ENCODE assay signal across 9 cellular contexts in genomic region chr16:81632392-81633146, GRCh38.
A peak's percentile ranks its signal among the peaks of the same experiment; 100 is the strongest.
DNase-seq lines count a peak whose midpoint lies in the region; ATAC-seq, FAIRE-seq and TF ChIP-seq lines count a peak whose summit lies in the region.
"Had no signal": no experiment of that assay in that cellular context is flagged by ENCODE, and none has a peak within 500 bp of the region (broad histone marks: within the 10 kb centered on the region; RNA-seq: fewer than 3 reads in every experiment).

No MANE protein-coding gene starts in this region.

- CTCF ChIA-PET in activated CD8-positive, alpha-beta T cell treated with anti-CD3 and anti-CD28 coated beads for 36 hours (lab: Charles Lee): interaction anchor here (1.0 to 2.2 kb wide), 4 partner anchors 10 to 229 kb away, joined by 3 to 8 read pairs (median 6); no protein-coding TSS in a partner anchor
- CTCF ChIA-PET in endothelial cell of umbilical vein (lab: Charles Lee): interaction anchor here (1.5 to 2.3 kb wide), 2 partner anchors 10 to 15 kb away, joined by 3 to 7 read pairs; no protein-coding TSS in a partner anchor

- H3K4me3 ChIP-seq in endothelial cell of umbilical vein (replicated peaks in 1 of 3; ENCODE audit: insufficient read depth in 1 of 3, low read depth in 1 of 3, low read length in 3 of 3): no peak overlapping the region

- H3K4me1 Mint-ChIP-seq in activated CD8-positive, alpha-beta T cell treated with anti-CD3 and anti-CD28 coated beads for 36 hours (ENCODE audit: low read depth): peaks cover 69% of the 10 kb centered on the region

- H4K20me1 ChIP-seq in endothelial cell of umbilical vein (replicated peaks; ENCODE audit: control insufficient read depth, extremely low read depth, insufficient read depth, low read length): no peaks in the 10 kb centered on the region

- POLR2A ChIA-PET in activated CD8-positive, alpha-beta T cell treated with anti-CD3 and anti-CD28 coated beads for 36 hours (lab: Charles Lee): interaction anchor here (0.9 to 1.1 kb wide), 2 partner anchors 10 to 16 kb away, joined by 3 to 5 read pairs; no protein-coding TSS in a partner anchor
- POLR2A ChIA-PET in endothelial cell of umbilical vein (lab: Charles Lee): no interaction called here

- peaks cover 0 to 11% of the 10 kb centered on the region in 2 experiments for H3K36me3 ChIP-seq in endothelial cell of umbilical vein (ENCODE audit: control insufficient read depth in 2 of 2, extremely low read depth in 1 of 2, insufficient read depth in 2 of 2, low read length in 2 of 2)

- no peak overlapping the region for H2AFZ ChIP-seq in endothelial cell of umbilical vein (ENCODE audit: low read depth, low read length)

- H3K36me3 Mint-ChIP-seq in activated CD8-positive, alpha-beta T cell treated with anti-CD3 and anti-CD28 coated beads for 36 hours (ENCODE audit: low read depth): peaks cover 3% of the 10 kb centered on the region

- H3K9ac ChIP-seq in endothelial cell of umbilical vein (replicated peaks; ENCODE audit: extremely low read depth, insufficient read depth, low read length): peak overlapping the region; percentile 25

- peak overlapping the region; percentile 57 for H3K4me3 Mint-ChIP-seq in activated CD8-positive, alpha-beta T cell treated with anti-CD3 and anti-CD28 coated beads for 36 hours

- ATAC-seq in activated CD8-positive, alpha-beta T cell treated with anti-CD3 and anti-CD28 coated beads for 36 hours: peak; percentile 83
- ATAC-seq in GM18505 (IDR thresholded peaks at IDR 0.05; ENCODE audit: unreplicated experiment) (no peak), HG03039 (IDR thresholded peaks at IDR 0.05; ENCODE audit: unreplicated experiment) (no peak)
- ATAC-seq: Panc1 had no signal

- H3K27ac Mint-ChIP-seq in activated CD8-positive, alpha-beta T cell treated with anti-CD3 and anti-CD28 coated beads for 36 hours: peak overlapping the region; percentile 96

- DNase-seq in M059J (ENCODE audit: low read depth): peak; percentile 97
- DNase-seq in activated CD8-positive, alpha-beta T cell treated with anti-CD3 and anti-CD28 coated beads for 36 hours: peak; percentile 94
- DNase-seq in endothelial cell of umbilical vein (ENCODE audit: low read depth, low spot score): peak; percentile 83
- DNase-seq in stimulated activated CD4-positive, alpha-beta T cell treated with anti-CD3 and anti-CD28 coated beads, Interleukin-1b, Interleukin-23, amount 100 ng/mL, for 1 hour (ENCODE audit: low read depth in 2 of 2): peak; percentile 37 to 39
- DNase-seq in NCI-H2196 (lab: John Stamatoyannopoulos, UW; ENCODE audit: unreplicated experiment): no peak
- no peak for DNase-seq in COR-L47 (lab: John Stamatoyannopoulos, UW)

- dilution Hi-C loops in endothelial cell of umbilical vein (cut with MboI; ENCODE audit: extremely low pct_ligation_motif_present, low sequenced_read_pairs): no loop called here

- H3K9me3 ChIP-seq in endothelial cell of umbilical vein (replicated peaks; ENCODE audit: control insufficient read depth, insufficient read depth, low read length): no peaks in the 10 kb centered on the region

- H3K27me3 ChIP-seq in endothelial cell of umbilical vein (ENCODE audit: control insufficient read depth in 2 of 2, insufficient read depth in 2 of 2, low read length in 2 of 2): no peaks in the 10 kb centered on the region

- peak overlapping the region; percentile 73 for H3K27ac ChIP-seq in endothelial cell of umbilical vein (ENCODE audit: insufficient read depth, low read depth, low read length)

- H3K9me3 Mint-ChIP-seq in activated CD8-positive, alpha-beta T cell treated with anti-CD3 and anti-CD28 coated beads for 36 hours: no peaks in the 10 kb centered on the region

- no TSS peak for BruUV-seq in endothelial cell of umbilical vein (replicated peaks; lab: Mats Ljungman, UMichigan)

- H3K4me1 ChIP-seq in endothelial cell of umbilical vein (ENCODE audit: control insufficient read depth, extremely low read depth, insufficient read depth, low read length): peaks cover 25% of the 10 kb centered on the region

- TF ChIP-seq POLR2A in endothelial cell of umbilical vein (IDR thresholded peaks at IDR 0.05; ENCODE audit: low read depth, low read length): no peak
- TF ChIP-seq POLR2A in GM18505 (IDR thresholded peaks at IDR 0.05; ENCODE audit: borderline replicate concordance, extremely low read depth, insufficient read depth, insufficient read length): no peak

- H3K79me2 ChIP-seq in endothelial cell of umbilical vein (ENCODE audit: control insufficient read depth, insufficient read depth, low read length): peaks cover 5% of the 10 kb centered on the region

- no peaks in the 10 kb centered on the region for H3K27me3 Mint-ChIP-seq in activated CD8-positive, alpha-beta T cell treated with anti-CD3 and anti-CD28 coated beads for 36 hours

- TF ChIP-seq CTCF in activated CD8-positive, alpha-beta T cell treated with anti-CD3 and anti-CD28 coated beads for 36 hours (IDR thresholded peaks at IDR 0.05): no peak
- TF ChIP-seq CTCF in endothelial cell of umbilical vein (IDR thresholded peaks at IDR 0.05; ENCODE audit: extremely low read depth in 1 of 2, insufficient read depth in 1 of 2, low read depth in 1 of 2, low read length in 2 of 2): no peak

- peak; percentile 94 for FAIRE-seq in endothelial cell of umbilical vein (lab: Jason Lieb, UNC)

- intact Hi-C loops in activated CD8-positive, alpha-beta T cell treated with anti-CD3 and anti-CD28 coated beads for 36 hours (cut with micrococcal nuclease): loop anchor here (2.0 to 5.0 kb wide), 2 partner anchors 64 to 85 kb away; no protein-coding TSS in a partner anchor
- intact Hi-C loops in endothelial cell of umbilical vein (cut with micrococcal nuclease): loop anchor here (1.0 kb wide), 1 partner anchor 16 kb away; no protein-coding TSS in a partner anchor

- peak overlapping the region; percentile 17 for H3K4me2 ChIP-seq in endothelial cell of umbilical vein (ENCODE audit: insufficient read depth, low read length)

- no peaks in the 10 kb centered on the region for H3K9me1 ChIP-seq in endothelial cell of umbilical vein (replicated peaks; ENCODE audit: control insufficient read depth, extremely low read depth, insufficient read depth, low read length)

TF ChIP-seq in endothelial cell of umbilical vein, 7 proteins besides CTCF, POLR2A, EP300 and RAD21:
- no peak for TF ChIP-seq EZH2 (IDR thresholded peaks at IDR 0.05; ENCODE audit: borderline replicate concordance, low read depth, low read length, severe bottlenecking)
- TF ChIP-seq GATA2 (IDR thresholded peaks at IDR 0.05; ENCODE audit: insufficient read depth, insufficient read length, low read depth, low read length): no peak
- TF ChIP-seq MAX (IDR thresholded peaks at IDR 0.05; ENCODE audit: insufficient read depth, insufficient read length): no peak
- TF ChIP-seq JUN (IDR thresholded peaks at IDR 0.05; ENCODE audit: borderline replicate concordance, insufficient read depth, insufficient read length, low read depth): peak; percentile 84
- no peak for TF ChIP-seq MYC (IDR thresholded peaks at IDR 0.05; ENCODE audit: low read depth, low read length)
- TF ChIP-seq POLR2AphosphoS5 (IDR thresholded peaks at IDR 0.05; ENCODE audit: insufficient read depth, low read depth, low read length): peak; percentile 23
- peak; percentile 91 for TF ChIP-seq FOS (IDR thresholded peaks at IDR 0.05; ENCODE audit: borderline replicate concordance, insufficient read depth, low read length)

Comparison
In these comparisons a context has a peak if more than half of its experiments do, and no peak if none do; other contexts are left out.
1. DNase-seq: peak in M059J (single experiment), activated CD8-positive, alpha-beta T cell treated with anti-CD3 and anti-CD28 coated beads for 36 hours (single experiment), endothelial cell of umbilical vein (single experiment) and stimulated activated CD4-positive, alpha-beta T cell treated with anti-CD3 and anti-CD28 coated beads, Interleukin-1b, Interleukin-23, amount 100 ng/mL, for 1 hour (2 of 2); none in NCI-H2196 (single experiment) and COR-L47 (single experiment).